ENCODE assay signal across 23 cellular contexts in the genomic region with DNA sequence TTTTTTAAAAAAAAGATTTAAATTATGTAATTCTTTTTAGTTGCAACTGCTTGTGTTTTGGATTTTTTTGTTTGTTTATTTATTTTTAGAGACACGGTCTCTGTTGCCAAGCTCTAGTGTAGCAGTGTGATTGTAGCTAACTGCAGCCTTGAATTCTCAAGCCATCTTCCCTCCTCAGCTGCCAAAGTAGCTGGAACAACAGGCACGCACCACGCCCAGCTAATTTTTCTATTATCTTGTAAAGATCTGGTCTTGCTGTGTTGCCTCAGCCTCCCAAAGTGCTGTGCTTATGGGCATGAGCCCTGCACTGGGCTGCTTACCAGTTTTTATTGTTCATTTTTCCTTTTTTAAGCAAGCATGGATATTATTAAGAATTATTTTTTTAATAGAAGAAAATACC. TPM values are rescaled to one million over a fixed set of nuclear protein-coding genes. Genes with fewer than 3 reads are reported as not detected.
DNase-seq lines count a peak whose midpoint lies in the region; ATAC-seq and TF ChIP-seq lines count a peak whose summit lies in the region.
"Had no signal": no experiment of that assay in that cellular context is flagged by ENCODE, and none has a peak within 500 bp of the region (broad histone marks: within the 10 kb centered on the region; RNA-seq: fewer than 3 reads in every experiment).

No MANE protein-coding gene starts in this region.

- no peak overlapping the region for H3K27ac ChIP-seq in SK-N-MC
- H3K27ac ChIP-seq in heart right ventricle = peak overlapping the region in 8 of 10 donors; percentile 1 to 57 (median 20)
- H3K27ac ChIP-seq in suprapubic skin = no peak overlapping the region
- no peak overlapping the region for H3K27ac ChIP-seq in coronary artery
- H3K27ac ChIP-seq: neutrophil, PC-9, SJCRH30, VCaP had no signal

- intact Hi-C loops in heart right ventricle (cut with DNase I) = no loop called here

- no peak for TF ChIP-seq EP300 in suprapubic skin (IDR thresholded peaks at IDR 0.05)

- WGBS in heart right ventricle, 2 donors = 13 to 47% methylated on average over 3 of the region's 3 CpGs
- 19% methylated on average over 3 of the region's 3 CpGs for WGBS in suprapubic skin

- no peaks in the 10 kb centered on the region for H3K36me3 ChIP-seq in MG63
- no peaks in the 10 kb centered on the region for H3K36me3 ChIP-seq in SK-N-MC (ENCODE audit: insufficient read depth, low read length)
- no peaks in the 10 kb centered on the region for H3K36me3 ChIP-seq in heart right ventricle
- no peaks in the 10 kb centered on the region for H3K36me3 ChIP-seq in suprapubic skin
- H3K36me3 ChIP-seq: neutrophil, SJCRH30 had no signal

- no peak for TF ChIP-seq POLR2A in suprapubic skin (IDR thresholded peaks at IDR 0.05)

- H3K9me3 ChIP-seq in MG63 = no peaks in the 10 kb centered on the region
- H3K9me3 ChIP-seq in SK-N-MC (ENCODE audit: low read depth, low read length) = no peaks in the 10 kb centered on the region
- peaks cover 0 to 21% (median 4%) of the 10 kb centered on the region in 11 donors for H3K9me3 ChIP-seq in heart right ventricle
- no peaks in the 10 kb centered on the region for H3K9me3 ChIP-seq in suprapubic skin
- H3K9me3 ChIP-seq: mucosa of descending colon, neutrophil had no signal

- no peak for TF ChIP-seq CTCF in heart right ventricle (IDR thresholded peaks at IDR 0.05)
- no peak for TF ChIP-seq CTCF in suprapubic skin (IDR thresholded peaks at IDR 0.05)
- no peak for TF ChIP-seq CTCF in coronary artery (IDR thresholded peaks at IDR 0.05)

- H3K4me3 ChIP-seq in MG63 (no peak overlapping the region), SK-N-MC (no peak overlapping the region), heart right ventricle (no peak overlapping the region), suprapubic skin (no peak overlapping the region), coronary artery (no peak overlapping the region)
- H3K4me3 ChIP-seq: mucosa of descending colon, PC-9, SJCRH30 had no signal

- DNase-seq in MG63 (peak; percentile 28), SK-N-MC (ENCODE audit: low read depth, low spot score) (no peak), heart right ventricle (no peak), suprapubic skin (ENCODE audit: low spot score in 2 of 2) (peak; percentile 66 to 78), ecto neural progenitor cell (ENCODE audit: low spot score) (no peak), T1000 (lab: John Stamatoyannopoulos, UW) (no peak), coronary artery (ENCODE audit: low spot score) (no peak)
- DNase-seq: activated CD4-positive, alpha-beta T cell treated with anti-CD3 and anti-CD28 coated beads, Interleukin-2, amount 50 U/mL, for 48 hours; activated gamma-delta T cell; AML-193; mucosa of descending colon; NCI-H2171; PC-9; SJCRH30; stimulated activated CD4-positive, alpha-beta T cell treated with anti-CD3 and anti-CD28 coated beads, Interleukin-4, amount 100 ng/mL, for 4 hours; stimulated activated naive CD8-positive, alpha-beta T cell treated with anti-CD3 and anti-CD28 coated beads, Interleukin-15, amount 100 ng/mL, for 72 hours had no signal

- H3K9ac ChIP-seq in SK-N-MC (ENCODE audit: insufficient read length) = peak overlapping the region; percentile 50

- H3K27me3 ChIP-seq in MG63 (no peaks in the 10 kb centered on the region), heart right ventricle (no peaks in the 10 kb centered on the region), suprapubic skin (no peaks in the 10 kb centered on the region)
- H3K27me3 ChIP-seq: neutrophil, SJCRH30 had no signal

- ATAC-seq in heart right ventricle (peak in 6 of 8 donors; percentile 26 to 75 (median 38)), GM21576 (IDR thresholded peaks at IDR 0.05; ENCODE audit: unreplicated experiment) (no peak)
- ATAC-seq: HepG2; mucosa of descending colon; stimulated activated naive CD8-positive, alpha-beta T cell treated with anti-CD3 and anti-CD28 coated beads, Interleukin-15, amount 100 ng/mL, for 72 hours had no signal

- H3K4me1 ChIP-seq in heart right ventricle (peaks cover 0 to 21% (median 11%) of the 10 kb centered on the region in 9 donors), suprapubic skin (peaks cover 42% of the 10 kb centered on the region)

RNA-seq across cellular contexts. Expression of gene ART4, which starts 10.6 kb away (rescaled TPM):
- total RNA-seq in MG63 (2014; rRNA removed; shearing (Covaris generic); ENCODE audit: low replicate concordance) = not detected in 2 replicates
- total RNA-seq in heart right ventricle (1 to 10 TPM in 9 of 10 donors, under 1 TPM in 1; 0.72 to 3.9 (median 2.8) TPM), suprapubic skin (1 to 10 TPM in 1 of 4 donors, under 1 TPM in 2, not detected in 1; 0.17 to 1.3 (median 0.42) TPM)
- 1 to 10 TPM; 1.3 to 2.7 TPM for polyA plus RNA-seq in heart right ventricle
- total RNA-seq: bronchial epithelial cell, epithelial cell of proximal tubule, PC-9, SJCRH30 had no signal

RNA-seq across cellular contexts. Expression of gene MGP, which starts 31.7 kb away (rescaled TPM):
- 0.69 and 0.72 TPM in 2 replicates for total RNA-seq in MG63 (2014; rRNA removed; shearing (Covaris generic); ENCODE audit: low replicate concordance)
- 100 to 1,000 TPM; 151 to 456 (median 254) TPM for total RNA-seq in heart right ventricle
- polyA plus RNA-seq in heart right ventricle = 100 to 1,000 TPM; 252 to 528 TPM
- 100 to 1,000 TPM in 1 of 4 donors, 10 to 100 TPM in 3; 43.5 to 135 (median 58.3) TPM for total RNA-seq in suprapubic skin
- total RNA-seq: HepG2 had no signal
- polyA plus RNA-seq: HepG2 had no signal

RNA-seq across cellular contexts. Expression of gene SMCO3, which starts 40.0 kb away (rescaled TPM):
- total RNA-seq in MG63 (2014; rRNA removed; shearing (Covaris generic); ENCODE audit: low replicate concordance) = not detected in 2 replicates
- total RNA-seq in heart right ventricle = under 1 TPM in 5 of 10 donors, not detected in 5; 0.10 to 0.24 (median 0.12) TPM
- polyA plus RNA-seq in heart right ventricle = 1 to 10 TPM in 1 of 2 donors, under 1 TPM in 1; 0.14 to 1.3 TPM
- total RNA-seq in suprapubic skin = not detected
- total RNA-seq: bronchial epithelial cell, epithelial cell of proximal tubule, mucosa of descending colon, PC-9, SJCRH30, ureter had no signal

RNA-seq across cellular contexts. Expression of gene C12orf60, which starts 50.5 kb away (rescaled TPM):
- 0.42 and 2.2 TPM in 2 replicates for total RNA-seq in MG63 (2014; rRNA removed; shearing (Covaris generic); ENCODE audit: low replicate concordance)
- total RNA-seq in heart right ventricle (1 to 10 TPM; 1.2 to 5.8 (median 3.7) TPM), suprapubic skin (under 1 TPM in 2 of 4 donors, not detected in 2; 0.31 to 0.83 TPM)
- 1 to 10 TPM; 3.4 to 5.5 TPM for polyA plus RNA-seq in heart right ventricle

RNA-seq across cellular contexts. Expression of gene WBP11, which starts 50.7 kb away (rescaled TPM):
- 9.0 and 12.8 TPM in 2 replicates for total RNA-seq in MG63 (2014; rRNA removed; shearing (Covaris generic); ENCODE audit: low replicate concordance)
- total RNA-seq in heart right ventricle = 10 to 100 TPM; 47.6 to 62.3 (median 56.0) TPM
- 10 to 100 TPM; 11.9 to 27.6 TPM for polyA plus RNA-seq in heart right ventricle
- total RNA-seq in suprapubic skin = 10 to 100 TPM; 16.7 to 24.4 (median 19.7) TPM

Comparison
In these comparisons a context has a peak if more than half of its experiments do, and no peak if none do; other contexts are left out.
1. DNase-seq: peak in MG63 (single experiment) and suprapubic skin (2 of 2); none in SK-N-MC (single experiment), heart right ventricle (0 of 2), ecto neural progenitor cell (single experiment), T1000 (single experiment) and coronary artery (single experiment).
2. H3K27ac ChIP-seq: peak in heart right ventricle (8 of 10); none in SK-N-MC (single experiment), suprapubic skin (single experiment) and coronary artery (0 of 2).
3. RNA of gene MGP, which starts 31.7 kb away (total RNA-seq): 151 to 456 TPM in heart right ventricle and 43.5 to 135 TPM in suprapubic skin; 0.69 to 0.72 TPM in MG63; every median in the first group is over 10 times any median in the second.